Comparison of ENCODE assay signal across 1 cellular context in the genomic region with DNA sequence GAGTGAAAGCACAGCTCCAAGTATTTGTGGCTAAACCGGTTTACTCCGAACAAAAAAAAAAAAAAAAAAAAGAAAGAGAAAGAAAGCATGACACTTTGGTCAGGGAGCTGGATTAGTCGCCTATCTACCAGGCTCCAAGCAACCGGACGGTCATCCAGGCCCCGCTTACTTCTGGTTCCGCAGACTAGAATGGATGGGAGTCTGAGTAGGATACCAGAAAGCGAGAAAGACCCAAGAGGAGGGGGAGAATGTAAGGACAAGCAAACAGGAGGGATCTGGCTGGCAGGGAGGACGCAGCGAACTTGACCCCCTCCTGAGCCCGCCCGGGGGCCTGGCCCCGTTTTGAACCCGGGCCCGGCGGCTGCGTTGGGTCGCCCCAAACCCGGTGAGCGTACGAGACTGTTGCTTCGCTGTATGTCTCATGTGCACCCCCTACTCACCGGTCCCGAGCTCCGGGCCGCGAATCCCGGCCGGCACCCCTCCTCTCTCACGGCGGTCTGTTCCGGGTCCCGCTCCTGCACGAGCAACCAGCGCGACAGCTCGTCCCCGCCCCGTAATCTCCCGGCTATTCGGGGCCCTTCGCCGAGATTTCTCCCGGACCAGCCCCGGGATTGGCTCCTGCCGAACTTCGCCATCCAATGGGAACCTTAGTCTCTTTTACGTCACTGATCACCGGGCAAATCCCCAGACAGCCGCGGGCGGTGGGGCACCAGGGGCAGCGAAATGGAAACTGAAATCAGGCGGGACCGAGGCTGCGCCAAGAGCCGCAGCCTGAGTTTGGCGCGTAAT.
TF ChIP-seq lines count a peak whose summit lies in the region.

TRIM26 (minus strand) TSS at position 542 of the 789 bp plus-strand sequence. CDS start 14,303 bp downstream, outside the sequence.

TF ChIP-seq in HepG2, 621 proteins besides CTCF, POLR2A, EP300 and RAD21 (continued from another document and continues in another):
- TF ChIP-seq, protein P1, sequence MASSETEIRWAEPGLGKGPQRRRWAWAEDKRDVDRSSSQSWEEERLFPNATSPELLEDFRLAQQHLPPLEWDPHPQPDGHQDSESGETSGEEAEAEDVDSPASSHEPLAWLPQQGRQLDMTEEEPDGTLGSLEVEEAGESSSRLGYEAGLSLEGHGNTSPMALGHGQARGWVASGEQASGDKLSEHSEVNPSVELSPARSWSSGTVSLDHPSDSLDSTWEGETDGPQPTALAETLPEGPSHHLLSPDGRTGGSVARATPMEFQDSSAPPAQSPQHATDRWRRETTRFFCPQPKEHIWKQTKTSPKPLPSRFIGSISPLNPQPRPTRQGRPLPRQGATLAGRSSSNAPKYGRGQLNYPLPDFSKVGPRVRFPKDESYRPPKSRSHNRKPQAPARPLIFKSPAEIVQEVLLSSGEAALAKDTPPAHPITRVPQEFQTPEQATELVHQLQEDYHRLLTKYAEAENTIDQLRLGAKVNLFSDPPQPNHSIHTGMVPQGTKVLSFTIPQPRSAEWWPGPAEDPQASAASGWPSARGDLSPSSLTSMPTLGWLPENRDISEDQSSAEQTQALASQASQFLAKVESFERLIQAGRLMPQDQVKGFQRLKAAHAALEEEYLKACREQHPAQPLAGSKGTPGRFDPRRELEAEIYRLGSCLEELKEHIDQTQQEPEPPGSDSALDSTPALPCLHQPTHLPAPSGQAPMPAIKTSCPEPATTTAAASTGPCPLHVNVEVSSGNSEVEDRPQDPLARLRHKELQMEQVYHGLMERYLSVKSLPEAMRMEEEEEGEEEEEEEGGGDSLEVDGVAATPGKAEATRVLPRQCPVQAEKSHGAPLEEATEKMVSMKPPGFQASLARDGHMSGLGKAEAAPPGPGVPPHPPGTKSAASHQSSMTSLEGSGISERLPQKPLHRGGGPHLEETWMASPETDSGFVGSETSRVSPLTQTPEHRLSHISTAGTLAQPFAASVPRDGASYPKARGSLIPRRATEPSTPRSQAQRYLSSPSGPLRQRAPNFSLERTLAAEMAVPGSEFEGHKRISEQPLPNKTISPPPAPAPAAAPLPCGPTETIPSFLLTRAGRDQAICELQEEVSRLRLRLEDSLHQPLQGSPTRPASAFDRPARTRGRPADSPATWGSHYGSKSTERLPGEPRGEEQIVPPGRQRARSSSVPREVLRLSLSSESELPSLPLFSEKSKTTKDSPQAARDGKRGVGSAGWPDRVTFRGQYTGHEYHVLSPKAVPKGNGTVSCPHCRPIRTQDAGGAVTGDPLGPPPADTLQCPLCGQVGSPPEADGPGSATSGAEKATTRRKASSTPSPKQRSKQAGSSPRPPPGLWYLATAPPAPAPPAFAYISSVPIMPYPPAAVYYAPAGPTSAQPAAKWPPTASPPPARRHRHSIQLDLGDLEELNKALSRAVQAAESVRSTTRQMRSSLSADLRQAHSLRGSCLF (CRISPR knock-in tag; IDR thresholded peaks at IDR 0.05; ENCODE audit: borderline replicate concordance) = no peak; the same call in 1 of the 2 replicates
- TF ChIP-seq, protein P2, sequence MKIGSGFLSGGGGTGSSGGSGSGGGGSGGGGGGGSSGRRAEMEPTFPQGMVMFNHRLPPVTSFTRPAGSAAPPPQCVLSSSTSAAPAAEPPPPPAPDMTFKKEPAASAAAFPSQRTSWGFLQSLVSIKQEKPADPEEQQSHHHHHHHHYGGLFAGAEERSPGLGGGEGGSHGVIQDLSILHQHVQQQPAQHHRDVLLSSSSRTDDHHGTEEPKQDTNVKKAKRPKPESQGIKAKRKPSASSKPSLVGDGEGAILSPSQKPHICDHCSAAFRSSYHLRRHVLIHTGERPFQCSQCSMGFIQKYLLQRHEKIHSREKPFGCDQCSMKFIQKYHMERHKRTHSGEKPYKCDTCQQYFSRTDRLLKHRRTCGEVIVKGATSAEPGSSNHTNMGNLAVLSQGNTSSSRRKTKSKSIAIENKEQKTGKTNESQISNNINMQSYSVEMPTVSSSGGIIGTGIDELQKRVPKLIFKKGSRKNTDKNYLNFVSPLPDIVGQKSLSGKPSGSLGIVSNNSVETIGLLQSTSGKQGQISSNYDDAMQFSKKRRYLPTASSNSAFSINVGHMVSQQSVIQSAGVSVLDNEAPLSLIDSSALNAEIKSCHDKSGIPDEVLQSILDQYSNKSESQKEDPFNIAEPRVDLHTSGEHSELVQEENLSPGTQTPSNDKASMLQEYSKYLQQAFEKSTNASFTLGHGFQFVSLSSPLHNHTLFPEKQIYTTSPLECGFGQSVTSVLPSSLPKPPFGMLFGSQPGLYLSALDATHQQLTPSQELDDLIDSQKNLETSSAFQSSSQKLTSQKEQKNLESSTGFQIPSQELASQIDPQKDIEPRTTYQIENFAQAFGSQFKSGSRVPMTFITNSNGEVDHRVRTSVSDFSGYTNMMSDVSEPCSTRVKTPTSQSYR (CRISPR knock-in tag; IDR thresholded peaks at IDR 0.05; ENCODE audit: borderline replicate concordance) = no peak
- no peak for TF ChIP-seq JUN (CRISPR knock-in tag; IDR thresholded peaks at IDR 0.05)
- no peak for TF ChIP-seq FLYWCH1 (CRISPR knock-in tag; IDR thresholded peaks at IDR 0.05)
- peak; percentile 91 for TF ChIP-seq TFDP2 (CRISPR knock-in tag; IDR thresholded peaks at IDR 0.05)
- TF ChIP-seq ZKSCAN5 (CRISPR knock-in tag; IDR thresholded peaks at IDR 0.05) = 0 out of 2 replicates have a peak, but pooled peaks have one; percentile 41
- no peak for TF ChIP-seq SMC3 (IDR thresholded peaks at IDR 0.05; ENCODE audit: low read length)
- TF ChIP-seq SUZ12 (IDR thresholded peaks at IDR 0.05; ENCODE audit: low read depth, low read length) = no peak
- TF ChIP-seq ZNF775 (CRISPR knock-in tag; IDR thresholded peaks at IDR 0.05; ENCODE audit: borderline replicate concordance) = no peak
- TF ChIP-seq ATF6 (CRISPR knock-in tag; conservative IDR thresholded peaks at IDR 0.05) = no peak
- peak; percentile 79 for TF ChIP-seq ZNF264 (CRISPR knock-in tag; IDR thresholded peaks at IDR 0.05)
- TF ChIP-seq, protein P3, sequence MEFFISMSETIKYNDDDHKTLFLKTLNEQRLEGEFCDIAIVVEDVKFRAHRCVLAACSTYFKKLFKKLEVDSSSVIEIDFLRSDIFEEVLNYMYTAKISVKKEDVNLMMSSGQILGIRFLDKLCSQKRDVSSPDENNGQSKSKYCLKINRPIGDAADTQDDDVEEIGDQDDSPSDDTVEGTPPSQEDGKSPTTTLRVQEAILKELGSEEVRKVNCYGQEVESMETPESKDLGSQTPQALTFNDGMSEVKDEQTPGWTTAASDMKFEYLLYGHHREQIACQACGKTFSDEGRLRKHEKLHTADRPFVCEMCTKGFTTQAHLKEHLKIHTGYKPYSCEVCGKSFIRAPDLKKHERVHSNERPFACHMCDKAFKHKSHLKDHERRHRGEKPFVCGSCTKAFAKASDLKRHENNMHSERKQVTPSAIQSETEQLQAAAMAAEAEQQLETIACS (CRISPR knock-in tag; IDR thresholded peaks at IDR 0.05) = no peak
- peak; percentile 83 for TF ChIP-seq KMT2A (CRISPR knock-in tag; IDR thresholded peaks at IDR 0.05)
- no peak for TF ChIP-seq CC2D1A (CRISPR knock-in tag; IDR thresholded peaks at IDR 0.05)
- TF ChIP-seq MEF2D (CRISPR knock-in tag; IDR thresholded peaks at IDR 0.05) = peak; percentile 38; the same call in 1 of the 2 replicates
- TF ChIP-seq, protein P4, sequence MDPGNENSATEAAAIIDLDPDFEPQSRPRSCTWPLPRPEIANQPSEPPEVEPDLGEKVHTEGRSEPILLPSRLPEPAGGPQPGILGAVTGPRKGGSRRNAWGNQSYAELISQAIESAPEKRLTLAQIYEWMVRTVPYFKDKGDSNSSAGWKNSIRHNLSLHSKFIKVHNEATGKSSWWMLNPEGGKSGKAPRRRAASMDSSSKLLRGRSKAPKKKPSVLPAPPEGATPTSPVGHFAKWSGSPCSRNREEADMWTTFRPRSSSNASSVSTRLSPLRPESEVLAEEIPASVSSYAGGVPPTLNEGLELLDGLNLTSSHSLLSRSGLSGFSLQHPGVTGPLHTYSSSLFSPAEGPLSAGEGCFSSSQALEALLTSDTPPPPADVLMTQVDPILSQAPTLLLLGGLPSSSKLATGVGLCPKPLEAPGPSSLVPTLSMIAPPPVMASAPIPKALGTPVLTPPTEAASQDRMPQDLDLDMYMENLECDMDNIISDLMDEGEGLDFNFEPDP (CRISPR knock-in tag; conservative IDR thresholded peaks at IDR 0.05) = no peak
- TF ChIP-seq TBX2 (CRISPR knock-in tag; IDR thresholded peaks at IDR 0.05; ENCODE audit: borderline replicate concordance) = peak; percentile 86
- TF ChIP-seq PAF1 (CRISPR knock-in tag; IDR thresholded peaks at IDR 0.05) = no peak
- TF ChIP-seq, protein P5, sequence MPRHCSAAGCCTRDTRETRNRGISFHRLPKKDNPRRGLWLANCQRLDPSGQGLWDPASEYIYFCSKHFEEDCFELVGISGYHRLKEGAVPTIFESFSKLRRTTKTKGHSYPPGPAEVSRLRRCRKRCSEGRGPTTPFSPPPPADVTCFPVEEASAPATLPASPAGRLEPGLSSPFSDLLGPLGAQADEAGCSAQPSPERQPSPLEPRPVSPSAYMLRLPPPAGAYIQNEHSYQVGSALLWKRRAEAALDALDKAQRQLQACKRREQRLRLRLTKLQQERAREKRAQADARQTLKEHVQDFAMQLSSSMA (CRISPR knock-in tag; IDR thresholded peaks at IDR 0.05) = no peak
- no peak for TF ChIP-seq EZH2 (conservative IDR thresholded peaks at IDR 0.05; ENCODE audit: low read depth, low read length)
- TF ChIP-seq ZNF512 (CRISPR knock-in tag; IDR thresholded peaks at IDR 0.05) = no peak
- TF ChIP-seq SIN3B (IDR thresholded peaks at IDR 0.05; ENCODE audit: low read length) = no peak
- 0 out of 2 replicates have a peak, but pooled peaks have one; percentile 54 for TF ChIP-seq ISL2 (CRISPR knock-in tag; IDR thresholded peaks at IDR 0.05)
- TF ChIP-seq, protein P6, sequence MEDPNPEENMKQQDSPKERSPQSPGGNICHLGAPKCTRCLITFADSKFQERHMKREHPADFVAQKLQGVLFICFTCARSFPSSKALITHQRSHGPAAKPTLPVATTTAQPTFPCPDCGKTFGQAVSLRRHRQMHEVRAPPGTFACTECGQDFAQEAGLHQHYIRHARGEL (CRISPR knock-in tag; IDR thresholded peaks at IDR 0.05) = no peak
- no peak for TF ChIP-seq ZNF280D (CRISPR knock-in tag; IDR thresholded peaks at IDR 0.05)
- no peak; the same call in 1 of the 2 replicates for TF ChIP-seq ZNF878 (CRISPR knock-in tag; IDR thresholded peaks at IDR 0.05)
